21 cellular contexts compared by ENCODE assay signal in the genomic region with DNA sequence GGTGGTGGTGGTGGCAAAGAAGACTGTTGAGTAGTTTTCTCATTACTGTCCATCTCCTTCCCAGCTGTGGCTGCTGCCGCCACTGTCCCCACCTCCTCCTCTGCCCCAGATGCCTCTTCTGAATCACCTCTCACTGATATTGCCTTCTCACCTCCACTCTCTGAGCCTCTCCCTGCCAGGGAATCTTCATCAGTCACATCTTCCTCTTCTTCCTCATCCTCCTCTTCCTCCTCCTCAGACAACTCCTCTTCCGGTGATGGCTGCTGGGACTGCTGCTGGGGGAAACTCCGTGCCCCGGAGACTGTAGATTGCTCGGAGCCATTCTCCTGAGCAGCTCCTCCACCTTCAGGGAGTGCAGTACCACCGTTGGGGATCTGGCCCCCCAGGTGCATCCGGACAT. TPM values are rescaled to one million over a fixed set of nuclear protein-coding genes. Genes with fewer than 3 reads are reported as not detected.
DNase-seq lines count a peak whose midpoint lies in the region; ATAC-seq and TF ChIP-seq lines count a peak whose summit lies in the region.
"Had no signal": no experiment of that assay in that cellular context is flagged by ENCODE, and none has a peak within 500 bp of the region (broad histone marks: within the 10 kb centered on the region; RNA-seq: fewer than 3 reads in every experiment).

No MANE protein-coding gene starts in this region.

- no peak overlapping the region for H2BK12ac ChIP-seq in H9 (ENCODE audit: insufficient read length, low read depth, low read length)
- no peak overlapping the region for H2BK12ac ChIP-seq in neuronal stem cell (ENCODE audit: low read length)

- H3K4me1 ChIP-seq in H9 (ENCODE audit: insufficient read depth, low read length) (peaks cover 13% of the 10 kb centered on the region; the same call in 1 of the 2 replicates), iPS-20b (ENCODE audit: insufficient read depth, low read length) (peaks cover 29% of the 10 kb centered on the region; the same call in 1 of the 2 replicates), neuronal stem cell (ENCODE audit: control insufficient read depth in 2 of 2, insufficient read depth in 1 of 2, low read depth in 1 of 2, low read length in 2 of 2) (peaks cover 22 to 40% of the 10 kb centered on the region in 2 donors)
- H3K4me1 ChIP-seq: BE2C had no signal

- no peak overlapping the region for H4K8ac ChIP-seq in H9 (replicated peaks; ENCODE audit: insufficient read length, low read depth, low read length)
- H4K8ac ChIP-seq in neuronal stem cell (ENCODE audit: low read depth, low read length): peak overlapping the region; percentile 97

- H4K20me1 ChIP-seq in H9 (ENCODE audit: control insufficient read depth, insufficient read depth, insufficient read length): no peaks in the 10 kb centered on the region

- peaks cover 8% of the 10 kb centered on the region for H3K23me2 ChIP-seq in H9 (ENCODE audit: insufficient read length, low read depth, low read length, poor library complexity, severe bottlenecking)

- no peak overlapping the region for H3K23ac ChIP-seq in H9 (ENCODE audit: insufficient read length, low read depth, low read length)
- H3K23ac ChIP-seq in neuronal stem cell (ENCODE audit: low read depth, low read length, poor library complexity): peak overlapping the region; percentile 30

- no peak overlapping the region for H2BK20ac ChIP-seq in H9 (ENCODE audit: low read depth, low read length, poor library complexity, severe bottlenecking)

- H3K9me3 Mint-ChIP-seq in H9 (no peaks in the 10 kb centered on the region), brain (peaks cover 0 to 2% (median 0%) of the 10 kb centered on the region in 5 experiments)
- H3K9me3 Mint-ChIP-seq: HFFc6 had no signal

- H3K4ac ChIP-seq in H9 (ENCODE audit: low read depth, low read length) (no peak overlapping the region), neuronal stem cell (ENCODE audit: low read length) (no peak overlapping the region)

- no peak overlapping the region for H4K5ac ChIP-seq in H9 (ENCODE audit: insufficient read length, low read depth, low read length)

- ATAC-seq in HG03175 (IDR thresholded peaks at IDR 0.05; ENCODE audit: unreplicated experiment): no peak
- ATAC-seq in GM21367 (IDR thresholded peaks at IDR 0.05; ENCODE audit: unreplicated experiment): no peak
- ATAC-seq: A549 had no signal

- H3K4me3 Mint-ChIP-seq in H9: peak overlapping the region; percentile 29 to 55
- peak overlapping the region in 3 of 5 experiments; percentile 2 to 37 (median 27) for H3K4me3 Mint-ChIP-seq in brain
- H3K4me3 Mint-ChIP-seq: HFFc6 had no signal

- H3K36me3 ChIP-seq in iPS-20b (ENCODE audit: insufficient read depth, low read depth, low read length) (peaks cover 59% of the 10 kb centered on the region), neuronal stem cell (replicated peaks in 1 of 2; ENCODE audit: control insufficient read depth in 2 of 2, insufficient read depth in 2 of 2, low read length in 2 of 2) (peaks cover 41 to 69% of the 10 kb centered on the region in 2 donors)
- H3K36me3 ChIP-seq: BE2C, SJCRH30 had no signal

- H3K27ac Mint-ChIP-seq in H9 (peak overlapping the region; percentile 75 to 94 (median 91); a peak in 5 of 7 replicates), brain (peak overlapping the region in 3 of 5 experiments; percentile 11 to 61 (median 23))
- H3K27ac Mint-ChIP-seq: HFFc6 had no signal

- no peak overlapping the region for H3K18ac ChIP-seq in H9 (ENCODE audit: insufficient read length, low read depth, low read length)
- H3K18ac ChIP-seq in neuronal stem cell (ENCODE audit: low read length): peak overlapping the region; percentile 92

- no peak overlapping the region for H2AK5ac ChIP-seq in H9 (ENCODE audit: insufficient read length, low read length)
- peak overlapping the region; percentile 53 for H2AK5ac ChIP-seq in neuronal stem cell (ENCODE audit: low read depth, low read length)

- H2BK15ac ChIP-seq in H9 (ENCODE audit: low read depth, low read length) (no peak overlapping the region), neuronal stem cell (ENCODE audit: low read length) (no peak overlapping the region)

- H2BK5ac ChIP-seq in H9 (ENCODE audit: insufficient read length, low read length) (no peak overlapping the region), neuronal stem cell (ENCODE audit: low read length) (peak overlapping the region; percentile 59)

- H3K27me3 Mint-ChIP-seq in H9 (ENCODE audit: low read depth): no peaks in the 10 kb centered on the region
- H3K27me3 Mint-ChIP-seq in brain: peaks cover 3% of the 10 kb centered on the region

- H2AFZ ChIP-seq in H9 (ENCODE audit: low read length) (no peak overlapping the region), neuronal stem cell (ENCODE audit: low read length) (no peak overlapping the region)

- H3K27me3 ChIP-seq in H9 (ENCODE audit: insufficient read depth, low read length): no peaks in the 10 kb centered on the region
- H3K27me3 ChIP-seq in iPS-20b (ENCODE audit: insufficient read depth, low read length): no peaks in the 10 kb centered on the region
- H3K27me3 ChIP-seq in neuronal stem cell (ENCODE audit: control insufficient read depth in 3 of 3, insufficient read depth in 3 of 3, low read depth in 1 of 3, low read length in 3 of 3): no peaks in the 10 kb centered on the region
- H3K27me3 ChIP-seq: BE2C, SJCRH30 had no signal

- H3K9ac ChIP-seq in H9 (ENCODE audit: extremely low read depth, insufficient read length, low read length) (no peak overlapping the region), iPS-20b (ENCODE audit: low read depth, low read length) (no peak overlapping the region), neuronal stem cell (ENCODE audit: low read depth, low read length, poor library complexity) (peak overlapping the region; percentile 82)

- H3K9me3 ChIP-seq in H9 (ENCODE audit: control insufficient read depth, low read depth, low read length) (no peaks in the 10 kb centered on the region), iPS-20b (ENCODE audit: insufficient read depth, low read depth, low read length) (no peaks in the 10 kb centered on the region), neuronal stem cell (replicated peaks in 1 of 2; ENCODE audit: control insufficient read depth in 2 of 2, insufficient read depth in 1 of 2, low read depth in 1 of 2, low read length in 2 of 2) (peaks cover 2 to 4% of the 10 kb centered on the region in 2 donors)
- H3K9me3 ChIP-seq: A549, BE2C, SJCRH30 had no signal

- no peak overlapping the region for H3K14ac ChIP-seq in H9 (ENCODE audit: insufficient read depth, low read length)
- H3K14ac ChIP-seq in neuronal stem cell (ENCODE audit: low read length): no peak overlapping the region

- H3K27ac ChIP-seq in H9 (ENCODE audit: insufficient read length, low read depth, low read length): no peak overlapping the region
- H3K27ac ChIP-seq in iPS-20b (ENCODE audit: low read length): no peak overlapping the region
- peak overlapping the region; percentile 43 for H3K27ac ChIP-seq in neuronal stem cell (replicated peaks; ENCODE audit: low read length)
- H3K27ac ChIP-seq: A549, HL-60, SJCRH30 had no signal

- H3K56ac ChIP-seq in H9 (ENCODE audit: insufficient read length, low read depth, low read length): no peak overlapping the region

- no peak overlapping the region for H3T11ph ChIP-seq in H9 (ENCODE audit: low read length)

- H3K4me2 ChIP-seq in H9 (ENCODE audit: insufficient read depth, insufficient read length, low read length) (peak overlapping the region; percentile 40), neuronal stem cell (ENCODE audit: insufficient read depth, low read length, poor library complexity, severe bottlenecking) (peak overlapping the region; percentile 47)
- H3K4me2 ChIP-seq: A549 had no signal

- peaks cover 69% of the 10 kb centered on the region in 2 experiments for H3K4me1 Mint-ChIP-seq in H9
- peaks cover 72% of the 10 kb centered on the region for H3K4me1 Mint-ChIP-seq in brain

- peaks cover 45 to 61% (median 54%) of the 10 kb centered on the region in 3 experiments for H3K36me3 Mint-ChIP-seq in H9 (ENCODE audit: insufficient read depth in 1 of 3, low read depth in 3 of 3)
- peaks cover 42% of the 10 kb centered on the region for H3K36me3 Mint-ChIP-seq in brain

- H2BK120ac ChIP-seq in H9 (ENCODE audit: low read depth, low read length, poor library complexity, severe bottlenecking) (no peak overlapping the region), neuronal stem cell (ENCODE audit: low read depth, low read length) (no peak overlapping the region)

- DNase-seq in H9 (no peak), neuronal stem cell (ENCODE audit: low spot score) (no peak), NCI-H524 treated with DMSO at 0.1 percent for 48 hours (lab: John Stamatoyannopoulos, UW) (no peak)
- DNase-seq: BE2C; DMS79; HFFc6; KG1; NCI-H1092; NCI-H1436; NCI-H1930; NCI-H748 treated with DMSO at 0.1 percent for 48 hours; NK-92 treated with Interleukin-12 subunit alpha and Interleukin-12 subunit beta, amount 100 ng/mL, for 24 hours; SJCRH30 had no signal

- no CpG with 5 or more reads among the region's 7 CpGs for WGBS in H9 (ENCODE audit: extremely low coverage, insufficient read length, low lambda C conversion rate)
- WGBS in neuronal stem cell (ENCODE audit: extremely low coverage in 2 of 2, insufficient read length in 2 of 2, insufficient replicate concordance in 1 of 2), 2 donors: no CpG with 5 or more reads among the region's 7 CpGs

- H3K79me1 ChIP-seq in H9 (ENCODE audit: insufficient read depth, low read depth, low read length, poor library complexity, severe bottlenecking) (peaks cover 15% of the 10 kb centered on the region), neuronal stem cell (ENCODE audit: low read depth, low read length) (peaks cover 11% of the 10 kb centered on the region)

- peaks cover 9% of the 10 kb centered on the region; the same call in 1 of the 2 replicates for H3K79me2 ChIP-seq in H9 (ENCODE audit: insufficient read depth, low read length)

- H3K4me3 ChIP-seq in iPS-20b (ENCODE audit: low read length): peak overlapping the region; percentile 38; the same call in 1 of the 2 replicates
- peak overlapping the region in 1 of 2 donors; percentile 16 for H3K4me3 ChIP-seq in neuronal stem cell (ENCODE audit: low read length in 2 of 2)
- H3K4me3 ChIP-seq: A549, SJCRH30 had no signal

- TF ChIP-seq CTCF in H9 (conservative IDR thresholded peaks at IDR 0.05): no peak
- no peak for TF ChIP-seq CTCF in brain (conservative IDR thresholded peaks at IDR 0.05)

- H4K91ac ChIP-seq in H9 (ENCODE audit: insufficient read length, low read depth, low read length) (no peak overlapping the region), neuronal stem cell (ENCODE audit: low read depth, low read length, poor library complexity) (no peak overlapping the region)

RNA-seq across cellular contexts. Expression of a gene that starts 2.9 kb away (rescaled TPM):
- total RNA-seq in H9 (2021): 287 and 299 TPM in 2 replicates
- polyA plus RNA-seq in brain (ENCODE audit: insufficient read depth, low read depth, low replicate concordance): 77.2 TPM
- polyA plus RNA-seq in neuronal stem cell (2013, experiment 1 of 2): 395 TPM
- 396 TPM for polyA plus RNA-seq in neuronal stem cell (2013, experiment 2 of 2)

RNA-seq across cellular contexts. Expression of a gene that starts 12.1 kb away (rescaled TPM):
- total RNA-seq in H9 (2021): 84.1 and 84.4 TPM in 2 replicates
- 33.2 TPM for polyA plus RNA-seq in brain (ENCODE audit: insufficient read depth, low read depth, low replicate concordance)
- polyA plus RNA-seq in neuronal stem cell (2013, experiment 1 of 2): 61.5 TPM
- polyA plus RNA-seq in neuronal stem cell (2013, experiment 2 of 2): 63.8 TPM

RNA-seq across cellular contexts. Expression of a gene that starts 46.2 kb away (rescaled TPM):
- 58.0 and 64.7 TPM in 2 replicates for total RNA-seq in H9 (2021)
- polyA plus RNA-seq in brain (ENCODE audit: insufficient read depth, low read depth, low replicate concordance): 101 TPM
- polyA plus RNA-seq in neuronal stem cell (2013, experiment 1 of 2): 37.7 TPM
- 38.0 TPM for polyA plus RNA-seq in neuronal stem cell (2013, experiment 2 of 2)

RNA-seq across cellular contexts. Expression of a gene that starts 46.4 kb away (rescaled TPM):
- total RNA-seq in H9 (2021): 26.2 and 27.9 TPM in 2 replicates
- 49.6 TPM for polyA plus RNA-seq in brain (ENCODE audit: insufficient read depth, low read depth, low replicate concordance)
- polyA plus RNA-seq in neuronal stem cell (2013, experiment 1 of 2): 29.9 TPM
- 29.5 TPM for polyA plus RNA-seq in neuronal stem cell (2013, experiment 2 of 2)

RNA-seq across cellular contexts. Expression of a gene that starts 56.7 kb away (rescaled TPM):
- not detected in 2 replicates for total RNA-seq in H9 (2021)
- not detected for polyA plus RNA-seq in brain (ENCODE audit: insufficient read depth, low read depth, low replicate concordance)
- not detected for polyA plus RNA-seq in neuronal stem cell (2013, experiment 1 of 2)
- not detected for polyA plus RNA-seq in neuronal stem cell (2013, experiment 2 of 2)
- total RNA-seq: HFFc6, HT-29, NCI-H460, SJCRH30 had no signal
- polyA plus RNA-seq: A549 had no signal
